10 cellular contexts compared by ENCODE assay signal in the genomic region with DNA sequence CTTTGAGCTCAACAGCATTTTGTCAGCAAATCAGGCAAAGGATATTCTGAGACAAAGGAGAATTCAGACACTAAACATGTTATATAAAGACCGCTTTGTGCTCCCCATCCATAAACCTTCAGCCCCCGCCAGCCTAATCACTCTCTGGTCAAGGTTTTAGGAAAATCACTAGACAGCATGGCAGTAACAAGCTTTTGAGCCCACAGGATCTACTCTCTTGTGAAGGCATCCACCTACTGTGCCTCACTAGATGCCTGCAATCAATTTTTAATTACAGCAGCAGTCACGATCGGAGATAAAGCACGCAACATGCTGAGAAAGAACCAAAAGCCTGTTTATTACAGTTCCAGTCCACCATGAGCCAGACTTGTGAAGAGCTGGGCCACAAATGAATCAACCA. TPM values are rescaled to one million over a fixed set of nuclear protein-coding genes. Genes with fewer than 3 reads are reported as not detected.
"Had no signal": no experiment of that assay in that cellular context is flagged by ENCODE, and none has a peak within 500 bp of the region (broad histone marks: within the 10 kb centered on the region; RNA-seq: fewer than 3 reads in every experiment).

No MANE protein-coding gene starts in this region.

- H3K4me1 ChIP-seq: thyroid gland, uterus had no signal

- ATAC-seq: activated T-helper 17 cell treated with anti-CD3 and anti-CD28 coated beads, Interleukin-2, amount 50 U/mL, for 72 hours; left colon had no signal

- H3K27me3 ChIP-seq: thyroid gland, uterus had no signal

- H3K36me3 ChIP-seq: thyroid gland, uterus, WERI-Rb-1 had no signal

- H3K4me3 ChIP-seq: thyroid gland, uterus had no signal

- H3K27ac ChIP-seq: thyroid gland, uterus, WERI-Rb-1 had no signal

- DNase-seq: activated CD4-positive, alpha-beta T cell treated with anti-CD3 and anti-CD28 coated beads for 48 hours; activated naive CD4-positive, alpha-beta T cell treated with anti-CD3 and anti-CD28 coated beads, Interleukin-2, amount 10 ng/mL, durations not matched to agents 7 days and 5 days; endodermal cell; left colon; stimulated activated CD4-positive, alpha-beta T cell treated with anti-CD3 and anti-CD28 coated beads, Interleukin-4, amount 100 ng/mL, for 1 hour; T-helper 1 cell; thyroid gland; uterus; WERI-Rb-1 had no signal

- H3K9me3 ChIP-seq: thyroid gland, uterus had no signal

RNA-seq across cellular contexts. Expression of a gene that starts 19.1 kb away (rescaled TPM):
- total RNA-seq: activated T-helper 17 cell treated with anti-CD3 and anti-CD28 coated beads, Interleukin-2, amount 50 U/mL, for 72 hours had no signal
